ENCODE assay signal across 22 cellular contexts in the genomic region with DNA sequence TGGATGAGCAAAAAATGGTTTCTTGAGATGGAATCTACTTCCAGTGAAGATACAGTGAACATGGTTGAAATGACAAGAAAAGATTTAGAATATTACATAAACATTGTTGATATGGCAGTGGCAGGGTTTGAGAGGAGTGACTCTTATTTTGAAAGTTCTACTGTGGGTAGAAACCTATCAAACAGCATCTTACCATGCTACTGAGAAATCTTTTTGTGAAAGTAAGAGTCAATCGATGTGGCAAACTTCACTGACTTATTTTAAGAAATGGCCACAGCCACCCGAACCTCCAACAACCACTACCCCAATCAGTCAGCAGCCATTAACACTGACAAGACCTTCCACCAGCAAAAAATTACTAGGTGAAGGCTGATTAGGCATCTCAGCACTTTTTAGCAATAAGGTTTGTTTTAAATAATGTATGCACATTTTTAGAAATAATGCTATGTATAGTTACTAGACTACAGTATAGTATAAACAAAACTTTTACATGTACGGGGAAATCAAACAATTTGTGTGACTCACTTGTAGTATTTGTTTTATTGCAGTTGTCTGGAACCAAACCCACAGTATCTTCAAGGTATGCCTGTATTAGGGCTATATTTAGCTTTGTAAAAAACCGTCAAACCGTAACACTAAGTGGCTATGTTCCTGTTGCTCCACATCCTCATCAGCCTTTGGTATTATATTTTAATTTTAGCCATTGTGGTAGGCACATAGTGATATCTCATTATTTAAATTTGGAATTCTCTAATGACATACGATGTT. TPM values are rescaled to one million over a fixed set of nuclear protein-coding genes. Genes with fewer than 3 reads are reported as not detected.
A peak's percentile ranks its signal among the peaks of the same experiment; 100 is the strongest.
DNase-seq lines count a peak whose midpoint lies in the region; ATAC-seq, FAIRE-seq and TF ChIP-seq lines count a peak whose summit lies in the region.
"Had no signal": no experiment of that assay in that cellular context is flagged by ENCODE, and none has a peak within 500 bp of the region (broad histone marks: within the 10 kb centered on the region; RNA-seq: fewer than 3 reads in every experiment).

No MANE protein-coding gene starts in this region.

- POLR2A ChIA-PET in IMR-90 (lab: Charles Lee; ENCODE audit: unreplicated experiment) (no interaction called here), GM12878 (lab: Charles Lee) (no interaction called here)

- WGBS in IMR-90 (ENCODE audit: extremely low coverage in 2 of 2, insufficient read length in 1 of 2), 2 experiments = no CpG with 5 or more reads among the region's 6 CpGs
- 64% methylated on average over 6 of the region's 6 CpGs for WGBS in GM12878 (ENCODE audit: insufficient coverage, insufficient replicate concordance, low lambda C conversion rate, missing lambda C conversion rate)

- no peaks in the 10 kb centered on the region for H4K20me1 ChIP-seq in IMR-90 (ENCODE audit: insufficient read depth, low read length)
- no peaks in the 10 kb centered on the region for H4K20me1 ChIP-seq in GM12878 (ENCODE audit: control insufficient read depth, insufficient read depth)

- H3K27ac ChIP-seq in IMR-90 (ENCODE audit: insufficient read depth, low read length) (no peak overlapping the region), GM12878 (ENCODE audit: control insufficient read depth, insufficient read depth) (no peak overlapping the region)
- H3K27ac ChIP-seq: heart left ventricle, left lung, ovary had no signal

- TF ChIP-seq CTCF in IMR-90 (conservative IDR thresholded peaks at IDR 0.05; ENCODE audit: low read depth, low read length) (no peak), GM12878 (IDR thresholded peaks at IDR 0.05 in 2 of 3, conservative IDR thresholded peaks at IDR 0.05 in 1 of 3; ENCODE audit: control insufficient read depth in 2 of 3, extremely low read depth in 1 of 3, insufficient read depth in 1 of 3, low read depth in 3 of 3, low read length in 3 of 3) (no peak)

- H2BK20ac ChIP-seq in IMR-90 (ENCODE audit: low read depth, low read length) = no peak overlapping the region

- no peak for TF ChIP-seq EP300 in GM12878 (IDR thresholded peaks at IDR 0.05; ENCODE audit: borderline replicate concordance in 1 of 2, control insufficient read depth in 1 of 2, low read depth in 2 of 2, low read length in 2 of 2)

- no peak overlapping the region; the same call in 1 of the 2 replicates for H2AK5ac ChIP-seq in IMR-90 (ENCODE audit: low read depth, low read length)

- no peak overlapping the region for H2AK9ac ChIP-seq in IMR-90 (replicated peaks; ENCODE audit: low read depth, low read length, poor library complexity)

- H3K79me2 ChIP-seq in GM12878 (ENCODE audit: control insufficient read depth, insufficient read depth, low read length) = no peaks in the 10 kb centered on the region

- RAD21 ChIA-PET in GM12878 (lab: Charles Lee; ENCODE audit: unreplicated experiment) = no interaction called here

- H4K8ac ChIP-seq in IMR-90 (ENCODE audit: low read depth in 2 of 2, low read length in 2 of 2) = no peak overlapping the region

- H3K79me1 ChIP-seq in IMR-90 (ENCODE audit: low read depth in 1 of 2, low read length in 2 of 2) = no peaks in the 10 kb centered on the region

- no peak overlapping the region for H3K4ac ChIP-seq in IMR-90 (ENCODE audit: low read depth, low read length)

- no peak overlapping the region for H2AFZ ChIP-seq in IMR-90 (replicated peaks; ENCODE audit: low read length, poor library complexity)
- H2AFZ ChIP-seq in GM12878 (ENCODE audit: control insufficient read depth, low read depth, low read length) = no peak overlapping the region

- dilution Hi-C loops in IMR-90 (cut with HindIII; ENCODE audit: low sequenced_read_pairs, unreplicated experiment) = no loop called here

- H3K27me3 ChIP-seq in IMR-90 (ENCODE audit: control insufficient read depth, insufficient read depth, low read length) = no peaks in the 10 kb centered on the region
- H3K27me3 ChIP-seq in GM12878 (replicated peaks in 1 of 2; ENCODE audit: control insufficient read depth in 2 of 2, insufficient read depth in 2 of 2, low read length in 1 of 2) = no peaks in the 10 kb centered on the region
- H3K27me3 ChIP-seq: heart left ventricle, left lung, ovary had no signal

- in situ Hi-C loops in IMR-90 (cut with MboI; ENCODE audit: low sequenced_read_pairs) = no loop called here
- in situ Hi-C loops in GM12878 (cut with MboI) = no loop called here

- no TSS peak for BruUV-seq in IMR-90 (replicated peaks; lab: Mats Ljungman, UMichigan)
- BruUV-seq in GM12878 (replicated peaks; lab: Mats Ljungman, UMichigan) = no TSS peak

- no peak for TF ChIP-seq RAD21 in IMR-90 (IDR thresholded peaks at IDR 0.05; ENCODE audit: low read length)
- TF ChIP-seq RAD21 in GM12878 (IDR thresholded peaks at IDR 0.05; ENCODE audit: insufficient read depth, low read depth, low read length) = no peak

- H3K23ac ChIP-seq in IMR-90 (ENCODE audit: low read depth, low read length) = no peak overlapping the region

- H3K9me3 ChIP-seq in IMR-90 (ENCODE audit: control insufficient read depth, insufficient read depth, low read length) (no peaks in the 10 kb centered on the region), GM12878 (replicated peaks; ENCODE audit: control insufficient read depth, insufficient read depth, low read length) (no peaks in the 10 kb centered on the region)
- H3K9me3 ChIP-seq: heart left ventricle, left lung, ovary had no signal

- no peak for FAIRE-seq in GM12878 (lab: Jason Lieb, UNC)
- FAIRE-seq: colon, TTC549 had no signal

- H3K4me2 ChIP-seq in IMR-90 (ENCODE audit: low read depth, low read length) (peak overlapping the region; percentile 77), GM12878 (ENCODE audit: control insufficient read depth, insufficient read depth) (no peak overlapping the region)

- H3K36me3 ChIP-seq in IMR-90 (ENCODE audit: control insufficient read depth, insufficient read depth, low read length) (no peaks in the 10 kb centered on the region), GM12878 (ENCODE audit: control insufficient read depth in 2 of 2, insufficient read depth in 2 of 2, low read length in 1 of 2) (no peaks in the 10 kb centered on the region)
- H3K36me3 ChIP-seq: heart left ventricle, left lung, ovary had no signal

- H3K4me1 ChIP-seq in IMR-90 (ENCODE audit: control insufficient read depth, insufficient read depth, low read length) (peaks cover 2% of the 10 kb centered on the region), GM12878 (ENCODE audit: control insufficient read depth, insufficient read depth, low read length) (no peaks in the 10 kb centered on the region)
- H3K4me1 ChIP-seq: heart left ventricle, left lung had no signal

- no peak overlapping the region for H2BK120ac ChIP-seq in IMR-90 (ENCODE audit: low read depth, low read length)

- CTCF ChIA-PET in IMR-90 (lab: Yijun Ruan, JAX) = no interaction called here
- CTCF ChIA-PET in GM12878 (lab: Yijun Ruan, JAX) = no interaction called here

- H3K4me3 ChIP-seq in IMR-90 (ENCODE audit: insufficient read depth, low read depth, low read length) = no peak overlapping the region
- no peak overlapping the region for H3K4me3 ChIP-seq in GM12878
- H3K4me3 ChIP-seq: heart left ventricle, left lung, ovary had no signal

- no peak overlapping the region for H4K91ac ChIP-seq in IMR-90 (ENCODE audit: insufficient read depth, low read depth, low read length)

- H3K18ac ChIP-seq in IMR-90 (ENCODE audit: low read depth, low read length) = no peak overlapping the region; the same call in 1 of the 2 replicates

- no peaks in the 10 kb centered on the region for H3K9me1 ChIP-seq in IMR-90 (ENCODE audit: insufficient read depth, low read length)

- H3K14ac ChIP-seq in IMR-90 (replicated peaks; ENCODE audit: low read depth, low read length) = no peak overlapping the region

- no peak overlapping the region for H3K9ac ChIP-seq in IMR-90 (ENCODE audit: low read depth, low read length)
- no peak overlapping the region for H3K9ac ChIP-seq in GM12878 (ENCODE audit: control insufficient read depth, insufficient read depth, low read length)

- no peak overlapping the region for H4K5ac ChIP-seq in IMR-90 (ENCODE audit: low read depth, low read length)

- ATAC-seq in IMR-90 (ENCODE audit: low read depth) = peak; percentile 44
- peak; percentile 42 for ATAC-seq in GM12878
- ATAC-seq in HG02840 (IDR thresholded peaks at IDR 0.05; ENCODE audit: low FRiP score, unreplicated experiment) = no peak
- ATAC-seq: effector memory CD8-positive, alpha-beta T cell; heart left ventricle; left lung; natural killer cell; right cardiac atrium had no signal

- DNase-seq in DMS53 treated with DMSO at 0.1 percent for 48 hours (lab: John Stamatoyannopoulos, UW; ENCODE audit: unreplicated experiment) = peak; percentile 30
- DNase-seq in IMR-90 = peak; percentile 80
- DNase-seq in GM12878 (ENCODE audit: low read depth, low spot score) = no peak
- peak; percentile 7 for DNase-seq in kidney glomerular epithelial cell (lab: John Stamatoyannopoulos, UW)
- DNase-seq in activated CD4-positive, alpha-beta T cell treated with anti-CD3 and anti-CD28 coated beads, Interleukin-2, amount 50 U/mL, for 1 hour = no peak
- no peak for DNase-seq in DMS153 (lab: John Stamatoyannopoulos, UW)
- DNase-seq: activated CD4-positive, alpha-beta T cell treated with anti-CD3 and anti-CD28 coated beads for 48 hours; effector memory CD8-positive, alpha-beta T cell; GDM1; H7; heart left ventricle; KG1; left lung; natural killer cell; NCI-H1694; NCI-H774; ovary; right cardiac atrium had no signal

- intact Hi-C loops in IMR-90 (cut with micrococcal nuclease) (no loop called here), GM12878 (cut with micrococcal nuclease; ENCODE audit: unreplicated experiment) (no loop called here)

- SMC1A ChIA-PET in GM12878 (lab: Charles Lee; ENCODE audit: uncharacterized antibody, unreplicated experiment) = no interaction called here

- no peak overlapping the region for H3K56ac ChIP-seq in IMR-90 (ENCODE audit: extremely low read depth, insufficient read depth, low read length)

- no peak overlapping the region for H2BK15ac ChIP-seq in IMR-90 (ENCODE audit: low read depth, low read length)

- TF ChIP-seq POLR2A in IMR-90 (IDR thresholded peaks at IDR 0.05; ENCODE audit: low read depth, low read length) (no peak), GM12878 (IDR thresholded peaks at IDR 0.05; ENCODE audit: low read depth, low read length) (no peak)

- H2BK5ac ChIP-seq in IMR-90 (ENCODE audit: low read depth, low read length, poor library complexity, severe bottlenecking) = no peak overlapping the region

RNA-seq across cellular contexts. Expression of gene ADAMTS6, which starts 30.6 kb away (rescaled TPM):
- total RNA-seq in IMR-90 (2012; rRNA removed) (160 and 173 TPM in 2 replicates), GM12878 (2014; rRNA removed) (10.8 and 13.2 TPM in 2 replicates), GM12878 (2014; rRNA removed; fragmentation: Illumina TruSeq; extraction: Trizol) (12.0 and 12.3 TPM in 2 replicates), GM12878 (2021) (8.8 and 12.3 TPM in 2 replicates)
- polyA plus RNA-seq in IMR-90 (2012; rRNA removed) (21.0 and 23.9 TPM in 2 replicates), GM12878 (2011; rRNA removed) (11.7 and 14.2 TPM in 2 replicates), GM12878 (2014; fragmentation: Illumina TruSeq; extraction: Trizol) (5.2 and 8.3 TPM in 2 replicates), GM12878 (2014; fragmentation: Nextera tagmentation; extraction: Ambion mirVana) (1 to 10 TPM; 1.1 to 1.2 TPM), GM12878 (2014; rRNA removed) (7.8 and 8.4 TPM in 2 replicates), GM12878 (2016; fragmentation: Nextera tagmentation; extraction: Ambion mirVana) (1 to 10 TPM; 1.1 to 1.7 TPM)
- polyA plus RNA-seq in IMR-90 (2012; cell fraction: cytosol; rRNA removed) = 6.9 and 9.7 TPM in 2 replicates
- polyA plus RNA-seq in IMR-90 (2012; cell fraction: nucleus; rRNA removed; ENCODE audit: low replicate concordance) = 89.0 and 171 TPM in 2 replicates
- total RNA-seq in GM12878 (2013; cell fraction: nucleolus; rRNA removed) = 64.8 and 65.2 TPM in 2 replicates
- 2.0 TPM for polyA plus RNA-seq in GM12878 (2011; ENCODE audit: low read depth)
- 8.3 and 8.8 TPM in 2 replicates for polyA plus RNA-seq in GM12878 (2011; cell fraction: cytosol; rRNA removed)
- polyA plus RNA-seq in GM12878 (2011; cell fraction: nucleus; rRNA removed) = 36.8 and 51.9 TPM in 2 replicates
- 2.1 and 2.7 TPM in 2 replicates for polyA plus RNA-seq in GM12878 (2012)
- 51.5 and 72.1 TPM in 2 replicates for polyA minus RNA-seq in GM12878 (2011; rRNA and poly(A)+ RNA removed)
- 10.8 and 16.1 TPM in 2 replicates for polyA minus RNA-seq in GM12878 (2011; cell fraction: cytosol; rRNA and poly(A)+ RNA removed)
- polyA minus RNA-seq in GM12878 (2011; cell fraction: nucleus; rRNA and poly(A)+ RNA removed) = 43.0 and 59.6 TPM in 2 replicates
- polyA plus RNA-seq: CD14-positive monocyte had no signal

RNA-seq across cellular contexts. Expression of gene CENPK, which starts 50.6 kb away (rescaled TPM):
- 5.6 and 13.6 TPM in 2 replicates for total RNA-seq in IMR-90 (2012; rRNA removed)
- polyA plus RNA-seq in IMR-90 (2012; rRNA removed) = 6.6 and 9.4 TPM in 2 replicates
- polyA plus RNA-seq in IMR-90 (2012; cell fraction: cytosol; rRNA removed) = 0.35 and 0.45 TPM in 2 replicates
- 0.64 and 4.4 TPM in 2 replicates for polyA plus RNA-seq in IMR-90 (2012; cell fraction: nucleus; rRNA removed; ENCODE audit: low replicate concordance)
- total RNA-seq in GM12878 (2013; cell fraction: nucleolus; rRNA removed) = 150 and 154 TPM in 2 replicates
- total RNA-seq in GM12878 (2014; rRNA removed) = 29.5 and 38.4 TPM in 2 replicates
- 44.1 and 48.4 TPM in 2 replicates for total RNA-seq in GM12878 (2014; rRNA removed; fragmentation: Illumina TruSeq; extraction: Trizol)
- total RNA-seq in GM12878 (2021) = 25.7 and 32.0 TPM in 2 replicates
- 6.3 TPM for polyA plus RNA-seq in GM12878 (2011; ENCODE audit: low read depth)
- 38.5 and 68.3 TPM in 2 replicates for polyA plus RNA-seq in GM12878 (2011; rRNA removed)
- 7.4 and 9.9 TPM in 2 replicates for polyA plus RNA-seq in GM12878 (2011; cell fraction: cytosol; rRNA removed)
- 42.9 and 53.9 TPM in 2 replicates for polyA plus RNA-seq in GM12878 (2011; cell fraction: nucleus; rRNA removed)
- 13.7 and 18.9 TPM in 2 replicates for polyA plus RNA-seq in GM12878 (2012)
- 42.3 and 49.3 TPM in 2 replicates for polyA plus RNA-seq in GM12878 (2014; fragmentation: Illumina TruSeq; extraction: Trizol)
- 10 to 100 TPM; 76.5 to 94.3 TPM for polyA plus RNA-seq in GM12878 (2014; fragmentation: Nextera tagmentation; extraction: Ambion mirVana)
- 25.0 and 30.1 TPM in 2 replicates for polyA plus RNA-seq in GM12878 (2014; rRNA removed)
- 10 to 100 TPM; 65.5 to 68.9 TPM for polyA plus RNA-seq in GM12878 (2016; fragmentation: Nextera tagmentation; extraction: Ambion mirVana)
- polyA minus RNA-seq in GM12878 (2011; rRNA and poly(A)+ RNA removed) = 33.1 and 37.0 TPM in 2 replicates
- 9.0 and 9.2 TPM in 2 replicates for polyA minus RNA-seq in GM12878 (2011; cell fraction: cytosol; rRNA and poly(A)+ RNA removed)
- 60.3 and 98.2 TPM in 2 replicates for polyA minus RNA-seq in GM12878 (2011; cell fraction: nucleus; rRNA and poly(A)+ RNA removed)

RNA-seq across cellular contexts. Expression of gene PPWD1, which starts 50.7 kb away (rescaled TPM):
- total RNA-seq in IMR-90 (2012; rRNA removed) = 17.9 and 30.8 TPM in 2 replicates
- 8.4 and 12.5 TPM in 2 replicates for polyA plus RNA-seq in IMR-90 (2012; rRNA removed)
- 0.41 and 1.5 TPM in 2 replicates for polyA plus RNA-seq in IMR-90 (2012; cell fraction: cytosol; rRNA removed)
- 2.2 and 36.8 TPM in 2 replicates for polyA plus RNA-seq in IMR-90 (2012; cell fraction: nucleus; rRNA removed; ENCODE audit: low replicate concordance)
- 159 TPM in 2 replicates for total RNA-seq in GM12878 (2013; cell fraction: nucleolus; rRNA removed)
- total RNA-seq in GM12878 (2014; rRNA removed) = 33.0 and 39.9 TPM in 2 replicates
- 52.1 TPM in 2 replicates for total RNA-seq in GM12878 (2014; rRNA removed; fragmentation: Illumina TruSeq; extraction: Trizol)
- total RNA-seq in GM12878 (2021) = 28.6 and 31.1 TPM in 2 replicates
- polyA plus RNA-seq in GM12878 (2011; ENCODE audit: low read depth) = 22.5 TPM
- polyA plus RNA-seq in GM12878 (2011; rRNA removed) = 18.0 and 31.1 TPM in 2 replicates
- polyA plus RNA-seq in GM12878 (2011; cell fraction: cytosol; rRNA removed) = 3.9 and 6.5 TPM in 2 replicates
- 25.6 and 31.0 TPM in 2 replicates for polyA plus RNA-seq in GM12878 (2011; cell fraction: nucleus; rRNA removed)
- 30.7 and 32.5 TPM in 2 replicates for polyA plus RNA-seq in GM12878 (2012)
- 52.2 and 63.3 TPM in 2 replicates for polyA plus RNA-seq in GM12878 (2014; fragmentation: Illumina TruSeq; extraction: Trizol)
- 10 to 100 TPM; 41.4 to 45.0 TPM for polyA plus RNA-seq in GM12878 (2014; fragmentation: Nextera tagmentation; extraction: Ambion mirVana)
- 31.3 and 35.0 TPM in 2 replicates for polyA plus RNA-seq in GM12878 (2014; rRNA removed)
- polyA plus RNA-seq in GM12878 (2016; fragmentation: Nextera tagmentation; extraction: Ambion mirVana) = 10 to 100 TPM; 52.3 to 53.9 TPM
- polyA minus RNA-seq in GM12878 (2011; rRNA and poly(A)+ RNA removed) = 19.2 and 29.0 TPM in 2 replicates
- 10.7 and 16.3 TPM in 2 replicates for polyA minus RNA-seq in GM12878 (2011; cell fraction: cytosol; rRNA and poly(A)+ RNA removed)
- polyA minus RNA-seq in GM12878 (2011; cell fraction: nucleus; rRNA and poly(A)+ RNA removed) = 25.0 and 28.8 TPM in 2 replicates

Comparison
In these comparisons a context has a peak if more than half of its experiments do, and no peak if none do; other contexts are left out.
1. DNase-seq: peak in DMS53 treated with DMSO at 0.1 percent for 48 hours (single experiment), IMR-90 (single experiment) and kidney glomerular epithelial cell (single experiment); none in GM12878 (single experiment), activated CD4-positive, alpha-beta T cell treated with anti-CD3 and anti-CD28 coated beads, Interleukin-2, amount 50 U/mL, for 1 hour (single experiment) and DMS153 (single experiment).